17 cellular contexts compared by ENCODE assay signal in the genomic region with DNA sequence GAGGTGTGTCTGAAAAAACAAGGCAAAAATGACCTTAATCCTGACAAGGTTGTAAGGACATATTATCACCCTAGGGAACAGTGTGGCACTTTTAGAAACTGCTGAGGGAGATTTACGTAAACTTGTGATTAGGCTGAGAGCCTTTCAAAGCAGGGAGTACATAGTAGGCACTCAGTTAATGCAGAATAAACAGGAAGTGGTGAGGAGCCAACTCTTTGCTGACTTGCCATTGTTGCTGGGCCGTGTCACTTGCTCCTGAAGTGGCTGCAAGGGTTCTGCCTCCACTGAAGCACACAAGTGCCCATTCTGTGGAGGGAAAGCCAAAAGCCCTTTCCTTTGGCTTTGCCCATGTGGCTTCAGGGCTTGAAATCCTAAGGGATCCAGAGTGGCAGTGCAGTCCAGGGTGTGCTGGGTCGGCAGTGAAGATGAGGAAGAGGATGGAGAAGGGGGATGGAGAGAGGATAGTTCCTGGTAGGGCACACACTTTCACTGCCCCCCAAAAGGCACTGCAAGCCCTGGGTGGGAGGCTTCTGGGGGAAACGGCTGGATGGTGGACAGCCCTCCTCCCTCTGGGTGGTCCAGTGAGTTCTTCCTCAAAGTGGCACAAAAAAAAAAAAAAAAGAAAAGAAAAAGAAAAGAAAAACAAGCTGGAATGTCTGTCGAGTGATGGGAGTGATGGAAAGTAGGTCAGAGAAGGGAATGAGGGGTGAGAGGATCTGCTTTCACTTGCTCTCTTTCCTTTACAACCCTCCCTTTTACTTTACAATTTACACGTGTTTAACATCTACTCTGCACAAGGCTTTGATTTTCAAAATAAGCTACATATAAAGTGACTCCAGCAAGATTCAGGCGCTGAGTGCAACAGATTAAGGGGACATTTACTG. TPM values are rescaled to one million over a fixed set of nuclear protein-coding genes. Genes with fewer than 3 reads are reported as not detected.
DNase-seq lines count a peak whose midpoint lies in the region; ATAC-seq and TF ChIP-seq lines count a peak whose summit lies in the region.
"Had no signal": no experiment of that assay in that cellular context is flagged by ENCODE, and none has a peak within 500 bp of the region (broad histone marks: within the 10 kb centered on the region; RNA-seq: fewer than 3 reads in every experiment).

No MANE protein-coding gene starts in this region.

- H3K36me3 ChIP-seq in SU-DHL-6 (ENCODE audit: low read length): no peaks in the 10 kb centered on the region
- H3K36me3 ChIP-seq in right lobe of liver: no peaks in the 10 kb centered on the region
- H3K36me3 ChIP-seq in ascending aorta: no peaks in the 10 kb centered on the region
- H3K36me3 ChIP-seq: esophagus muscularis mucosa had no signal

- no peaks in the 10 kb centered on the region for H3K4me1 ChIP-seq in right lobe of liver
- no peaks in the 10 kb centered on the region for H3K4me1 ChIP-seq in ascending aorta
- H3K4me1 ChIP-seq: esophagus muscularis mucosa had no signal

- H3K27ac Mint-ChIP-seq in stimulated activated naive CD8-positive, alpha-beta T cell treated with anti-CD3 and anti-CD28 coated beads, Interleukin-15, amount 100 ng/mL, for 72 hours: no peak overlapping the region

- H3K27me3 ChIP-seq in SU-DHL-6 (ENCODE audit: low read length): no peaks in the 10 kb centered on the region
- H3K27me3 ChIP-seq in right lobe of liver: no peaks in the 10 kb centered on the region
- no peaks in the 10 kb centered on the region for H3K27me3 ChIP-seq in ascending aorta

- no peaks in the 10 kb centered on the region for H4K20me1 ChIP-seq in SU-DHL-6 (ENCODE audit: low read depth, low read length)

- H3K4me3 ChIP-seq in SU-DHL-6 (ENCODE audit: insufficient read depth, low read length, poor library complexity, severe bottlenecking) (no peak overlapping the region), right lobe of liver (no peak overlapping the region), ascending aorta (no peak overlapping the region)
- H3K4me3 ChIP-seq: esophagus muscularis mucosa had no signal

- H3K9me3 Mint-ChIP-seq in stimulated activated naive CD8-positive, alpha-beta T cell treated with anti-CD3 and anti-CD28 coated beads, Interleukin-15, amount 100 ng/mL, for 72 hours: no peaks in the 10 kb centered on the region

- ATAC-seq in stimulated activated naive CD8-positive, alpha-beta T cell treated with anti-CD3 and anti-CD28 coated beads, Interleukin-15, Interleukin-2, amounts not matched to agents 100 U/mL and 50 U/mL, for 24 hours: peak; percentile 33
- ATAC-seq in stimulated activated naive CD8-positive, alpha-beta T cell treated with anti-CD3 and anti-CD28 coated beads, Interleukin-15, amount 100 ng/mL, for 72 hours: no peak
- peak in 3 of 4 donors; percentile 24 to 30 (median 29) for ATAC-seq in right lobe of liver

- no peak for TF ChIP-seq POLR2A in right lobe of liver (IDR thresholded peaks at IDR 0.05)

- intact Hi-C loops in right lobe of liver (cut with DNase I): loop anchor here in 1 of 2 donors (10.0 kb wide), 1 partner anchor 66 kb away; no protein-coding TSS in a partner anchor
- intact Hi-C loops in ascending aorta (cut with DNase I): no loop called here

- H3K9me3 ChIP-seq in SU-DHL-6 (ENCODE audit: insufficient read depth, low read length) (no peaks in the 10 kb centered on the region), right lobe of liver (no peaks in the 10 kb centered on the region), ascending aorta (no peaks in the 10 kb centered on the region)
- H3K9me3 ChIP-seq: esophagus muscularis mucosa had no signal

- H3K9ac ChIP-seq in SU-DHL-6 (ENCODE audit: low read length): peak overlapping the region; percentile 11; the same call in 1 of the 2 replicates

- no peaks in the 10 kb centered on the region for H3K9me2 ChIP-seq in SU-DHL-6 (replicated peaks; ENCODE audit: insufficient read depth, low read length)

- peaks cover 27% of the 10 kb centered on the region for H3K4me1 Mint-ChIP-seq in stimulated activated naive CD8-positive, alpha-beta T cell treated with anti-CD3 and anti-CD28 coated beads, Interleukin-15, amount 100 ng/mL, for 72 hours

- peak overlapping the region; percentile 49 for H3K27ac ChIP-seq in SU-DHL-6 (ENCODE audit: low read depth, low read length)
- no peak overlapping the region for H3K27ac ChIP-seq in right lobe of liver
- H3K27ac ChIP-seq in ascending aorta: no peak overlapping the region
- H3K27ac ChIP-seq: esophagus muscularis mucosa had no signal

- no peak overlapping the region for H2AFZ ChIP-seq in SU-DHL-6 (ENCODE audit: low read depth, low read length, severe bottlenecking)

- H3K4me3 Mint-ChIP-seq in stimulated activated naive CD8-positive, alpha-beta T cell treated with anti-CD3 and anti-CD28 coated beads, Interleukin-15, amount 100 ng/mL, for 72 hours: no peak overlapping the region

- H3K79me2 ChIP-seq in SU-DHL-6 (ENCODE audit: insufficient read depth, low read length): no peaks in the 10 kb centered on the region

- DNase-seq in stimulated activated naive CD8-positive, alpha-beta T cell treated with anti-CD3 and anti-CD28 coated beads, Interleukin-15, Interleukin-2, amounts not matched to agents 100 U/mL and 50 U/mL, for 24 hours: no peak
- no peak for DNase-seq in stimulated activated naive CD8-positive, alpha-beta T cell treated with anti-CD3 and anti-CD28 coated beads, Interleukin-15, amount 100 ng/mL, for 72 hours
- DNase-seq in right lobe of liver: no peak
- no peak for DNase-seq in ascending aorta (ENCODE audit: low spot score in 2 of 2)
- no peak for DNase-seq in hepatic stellate cell (ENCODE audit: low spot score)
- DNase-seq in COR-L47 (lab: John Stamatoyannopoulos, UW): no peak
- DNase-seq in activated CD8-positive, alpha-beta memory T cell treated with anti-CD3 and anti-CD28 coated beads, Interleukin-2, amount 50 U/mL, for 48 hours: no peak
- DNase-seq: activated naive CD4-positive, alpha-beta T cell treated with Interleukin-2 at 50 U/mL for 16 hours; cortex of kidney; mesendoderm; NCI-H1105 treated with DMSO at 0.1 percent for 48 hours; NCI-H345; nucleus accumbens; stimulated activated CD4-positive, alpha-beta T cell treated with anti-CD3 and anti-CD28 coated beads, Interleukin-4, amount 100 ng/mL, for 4 hours had no signal

- H3K27me3 Mint-ChIP-seq in stimulated activated naive CD8-positive, alpha-beta T cell treated with anti-CD3 and anti-CD28 coated beads, Interleukin-15, amount 100 ng/mL, for 72 hours: peaks cover 33% of the 10 kb centered on the region

- TF ChIP-seq CTCF in SU-DHL-6 (IDR thresholded peaks at IDR 0.05; ENCODE audit: insufficient read depth, low read length, poor library complexity, severe bottlenecking) (no peak), right lobe of liver (IDR thresholded peaks at IDR 0.05) (no peak), ascending aorta (IDR thresholded peaks at IDR 0.05) (no peak)

- 40% methylated on average over 7 of the region's 7 CpGs for WGBS in right lobe of liver (ENCODE audit: insufficient coverage, low coverage, low lambda C conversion rate, missing lambda C conversion rate)

- peaks cover 43% of the 10 kb centered on the region for H3F3A ChIP-seq in SU-DHL-6 (ENCODE audit: insufficient read depth)

- peak overlapping the region; percentile 47 for H3K4me2 ChIP-seq in SU-DHL-6 (ENCODE audit: low read depth, low read length, poor library complexity, severe bottlenecking)

RNA-seq across cellular contexts. Expression of a gene that starts 13.7 kb away (rescaled TPM):
- under 1 TPM in 5 of 6 experiments, not detected in 1; 0.18 to 0.57 (median 0.26) TPM for total RNA-seq in right lobe of liver
- total RNA-seq in ascending aorta: 0.53 TPM
- total RNA-seq: activated CD8-positive, alpha-beta memory T cell treated with anti-CD3 and anti-CD28 coated beads for 36 hours had no signal

RNA-seq across cellular contexts. Expression of a gene that starts 15.6 kb away (rescaled TPM):
- total RNA-seq in right lobe of liver (under 1 TPM in 2 of 6 experiments, not detected in 4; 0.11 to 0.22 TPM), ascending aorta (not detected)
- total RNA-seq: activated CD8-positive, alpha-beta memory T cell treated with anti-CD3 and anti-CD28 coated beads for 36 hours had no signal

RNA-seq across cellular contexts. Expression of a gene that starts 36.1 kb away (rescaled TPM):
- total RNA-seq in right lobe of liver: 1 to 10 TPM in 1 of 6 experiments, under 1 TPM in 5; 0.14 to 1.4 (median 0.37) TPM
- not detected for total RNA-seq in ascending aorta
- total RNA-seq: activated CD8-positive, alpha-beta memory T cell treated with anti-CD3 and anti-CD28 coated beads for 36 hours had no signal
